Comparison of ENCODE assay signal across 1 cellular context in genomic region chr10:12042409-12042796, GRCh38.
TF ChIP-seq lines count a peak whose summit lies in the region.

No MANE protein-coding gene starts in this region.

TF ChIP-seq in HepG2, 621 proteins besides CTCF, POLR2A, EP300 and RAD21 (continued from another document and continues in another):
- no peak for TF ChIP-seq GPBP1L1 (CRISPR knock-in tag; IDR thresholded peaks at IDR 0.05)
- TF ChIP-seq ZNF546 (CRISPR knock-in tag; conservative IDR thresholded peaks at IDR 0.05), result 0 out of 2 replicates have a peak, but pooled peaks have one; percentile 36
- TF ChIP-seq POLR2G (IDR thresholded peaks at IDR 0.05; ENCODE audit: low read depth, low read length), result no peak; the same call in none of the 2 replicates
- 0 out of 2 replicates have a peak, but pooled peaks have one; percentile 30 for TF ChIP-seq GATA4 (IDR thresholded peaks at IDR 0.05; ENCODE audit: borderline replicate concordance, low read depth)
- TF ChIP-seq HNRNPLL (IDR thresholded peaks at IDR 0.05; ENCODE audit: low read depth, low read length, poor library complexity, severe bottlenecking), result peak; percentile 35
- TF ChIP-seq ZSCAN20 (CRISPR knock-in tag; IDR thresholded peaks at IDR 0.05; ENCODE audit: borderline replicate concordance), result no peak
- TF ChIP-seq MED13 (CRISPR knock-in tag; IDR thresholded peaks at IDR 0.05), result no peak
- TF ChIP-seq ZNF766 (CRISPR knock-in tag; IDR thresholded peaks at IDR 0.05; ENCODE audit: borderline replicate concordance), result no peak
- TF ChIP-seq KMT2A (CRISPR knock-in tag; IDR thresholded peaks at IDR 0.05), result peak; percentile 24; the same call in 1 of the 2 replicates
- TF ChIP-seq, protein P1, sequence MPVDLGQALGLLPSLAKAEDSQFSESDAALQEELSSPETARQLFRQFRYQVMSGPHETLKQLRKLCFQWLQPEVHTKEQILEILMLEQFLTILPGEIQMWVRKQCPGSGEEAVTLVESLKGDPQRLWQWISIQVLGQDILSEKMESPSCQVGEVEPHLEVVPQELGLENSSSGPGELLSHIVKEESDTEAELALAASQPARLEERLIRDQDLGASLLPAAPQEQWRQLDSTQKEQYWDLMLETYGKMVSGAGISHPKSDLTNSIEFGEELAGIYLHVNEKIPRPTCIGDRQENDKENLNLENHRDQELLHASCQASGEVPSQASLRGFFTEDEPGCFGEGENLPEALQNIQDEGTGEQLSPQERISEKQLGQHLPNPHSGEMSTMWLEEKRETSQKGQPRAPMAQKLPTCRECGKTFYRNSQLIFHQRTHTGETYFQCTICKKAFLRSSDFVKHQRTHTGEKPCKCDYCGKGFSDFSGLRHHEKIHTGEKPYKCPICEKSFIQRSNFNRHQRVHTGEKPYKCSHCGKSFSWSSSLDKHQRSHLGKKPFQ (CRISPR knock-in tag; IDR thresholded peaks at IDR 0.05; ENCODE audit: insufficient replicate concordance), result no peak
- TF ChIP-seq, protein P2, sequence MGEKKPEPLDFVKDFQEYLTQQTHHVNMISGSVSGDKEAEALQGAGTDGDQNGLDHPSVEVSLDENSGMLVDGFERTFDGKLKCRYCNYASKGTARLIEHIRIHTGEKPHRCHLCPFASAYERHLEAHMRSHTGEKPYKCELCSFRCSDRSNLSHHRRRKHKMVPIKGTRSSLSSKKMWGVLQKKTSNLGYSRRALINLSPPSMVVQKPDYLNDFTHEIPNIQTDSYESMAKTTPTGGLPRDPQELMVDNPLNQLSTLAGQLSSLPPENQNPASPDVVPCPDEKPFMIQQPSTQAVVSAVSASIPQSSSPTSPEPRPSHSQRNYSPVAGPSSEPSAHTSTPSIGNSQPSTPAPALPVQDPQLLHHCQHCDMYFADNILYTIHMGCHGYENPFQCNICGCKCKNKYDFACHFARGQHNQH (CRISPR knock-in tag; IDR thresholded peaks at IDR 0.05), result peak; percentile 10; the same call in 1 of the 2 replicates
- 0 out of 2 replicates have a peak, but pooled peaks have one; percentile 24 for TF ChIP-seq KDM6A (CRISPR knock-in tag; IDR thresholded peaks at IDR 0.05; ENCODE audit: low read depth)
- no peak for TF ChIP-seq ZZZ3 (CRISPR knock-in tag; IDR thresholded peaks at IDR 0.05; ENCODE audit: borderline replicate concordance)
- TF ChIP-seq ZNF446 (CRISPR knock-in tag; IDR thresholded peaks at IDR 0.05), result no peak
- TF ChIP-seq PRDM10 (CRISPR knock-in tag; IDR thresholded peaks at IDR 0.05; ENCODE audit: low read depth), result no peak
- TF ChIP-seq ZNF704 (CRISPR knock-in tag; IDR thresholded peaks at IDR 0.05; ENCODE audit: borderline replicate concordance), result peak; percentile 43; the same call in 1 of the 2 replicates
- TF ChIP-seq NFYC (CRISPR knock-in tag; IDR thresholded peaks at IDR 0.05), result no peak
- TF ChIP-seq NR2F6 (IDR thresholded peaks at IDR 0.05), result no peak
- TF ChIP-seq NR2F6 (CRISPR knock-in tag; IDR thresholded peaks at IDR 0.05), result no peak
- TF ChIP-seq ZNF503 (CRISPR knock-in tag; IDR thresholded peaks at IDR 0.05), result 0 out of 2 replicates have a peak, but pooled peaks have one; percentile 15
- TF ChIP-seq ZBTB7B (CRISPR knock-in tag; IDR thresholded peaks at IDR 0.05), result 0 out of 2 replicates have a peak, but pooled peaks have one; percentile 3
- TF ChIP-seq, protein P3, sequence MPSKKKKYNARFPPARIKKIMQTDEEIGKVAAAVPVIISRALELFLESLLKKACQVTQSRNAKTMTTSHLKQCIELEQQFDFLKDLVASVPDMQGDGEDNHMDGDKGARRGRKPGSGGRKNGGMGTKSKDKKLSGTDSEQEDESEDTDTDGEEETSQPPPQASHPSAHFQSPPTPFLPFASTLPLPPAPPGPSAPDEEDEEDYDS (CRISPR knock-in tag; IDR thresholded peaks at IDR 0.05), result no peak
- 0 out of 2 replicates have a peak, but pooled peaks have one; percentile 13 for TF ChIP-seq ZNF788 (CRISPR knock-in tag; IDR thresholded peaks at IDR 0.05; ENCODE audit: borderline replicate concordance)
- TF ChIP-seq MZF1 (CRISPR knock-in tag; IDR thresholded peaks at IDR 0.05; ENCODE audit: borderline replicate concordance), result no peak
- no peak for TF ChIP-seq NBN (conservative IDR thresholded peaks at IDR 0.05)
- TF ChIP-seq ZBTB2 (CRISPR knock-in tag; IDR thresholded peaks at IDR 0.05; ENCODE audit: low read depth), result 0 out of 2 replicates have a peak, but pooled peaks have one; percentile 4
- TF ChIP-seq AKAP8 (CRISPR knock-in tag; IDR thresholded peaks at IDR 0.05), result no peak
- no peak for TF ChIP-seq ZNF10 (CRISPR knock-in tag; IDR thresholded peaks at IDR 0.05; ENCODE audit: borderline replicate concordance, low read depth)
- no peak for TF ChIP-seq AHR (CRISPR knock-in tag; IDR thresholded peaks at IDR 0.05)
- no peak for TF ChIP-seq ZNF124 (CRISPR knock-in tag; IDR thresholded peaks at IDR 0.05)
- no peak for TF ChIP-seq ZNF451 (CRISPR knock-in tag; IDR thresholded peaks at IDR 0.05)
- TF ChIP-seq TOE1 (CRISPR knock-in tag; IDR thresholded peaks at IDR 0.05), result no peak
- no peak for TF ChIP-seq IRF2 (CRISPR knock-in tag; IDR thresholded peaks at IDR 0.05)
- TF ChIP-seq POLR2AphosphoS5 (IDR thresholded peaks at IDR 0.05; ENCODE audit: low read depth, low read length), result peak; percentile 57
- no peak for TF ChIP-seq RBAK (CRISPR knock-in tag; IDR thresholded peaks at IDR 0.05)
- no peak for TF ChIP-seq NR2F1 (CRISPR knock-in tag; IDR thresholded peaks at IDR 0.05)
- TF ChIP-seq ARNT (IDR thresholded peaks at IDR 0.05), result no peak
- no peak for TF ChIP-seq ZBTB8A (CRISPR knock-in tag; IDR thresholded peaks at IDR 0.05; ENCODE audit: borderline replicate concordance, low read depth)
- TF ChIP-seq ZFX (CRISPR knock-in tag; IDR thresholded peaks at IDR 0.05; ENCODE audit: low read depth), result peak; percentile 47
- TF ChIP-seq ZNF230 (CRISPR knock-in tag; IDR thresholded peaks at IDR 0.05), result no peak
- no peak for TF ChIP-seq SMARCC2 (IDR thresholded peaks at IDR 0.05)
- peak; percentile 66 for TF ChIP-seq AGO2 (optimal IDR thresholded peaks at IDR 0.05; ENCODE audit: low read depth, low read length)
- TF ChIP-seq ZBTB10 (CRISPR knock-in tag; IDR thresholded peaks at IDR 0.05; ENCODE audit: borderline replicate concordance), result no peak
- TF ChIP-seq SAP130 (CRISPR knock-in tag; IDR thresholded peaks at IDR 0.05; ENCODE audit: low read depth), result peak; percentile 62
- TF ChIP-seq SP5 (CRISPR knock-in tag; IDR thresholded peaks at IDR 0.05; ENCODE audit: borderline replicate concordance, low read depth), result no peak
- no peak for TF ChIP-seq HMGA1 (CRISPR knock-in tag; conservative IDR thresholded peaks at IDR 0.05)
- peak; percentile 26; the same call in 1 of the 2 replicates for TF ChIP-seq SALL2 (CRISPR knock-in tag; IDR thresholded peaks at IDR 0.05)
